28 cellular contexts compared by ENCODE assay signal in the genomic region with DNA sequence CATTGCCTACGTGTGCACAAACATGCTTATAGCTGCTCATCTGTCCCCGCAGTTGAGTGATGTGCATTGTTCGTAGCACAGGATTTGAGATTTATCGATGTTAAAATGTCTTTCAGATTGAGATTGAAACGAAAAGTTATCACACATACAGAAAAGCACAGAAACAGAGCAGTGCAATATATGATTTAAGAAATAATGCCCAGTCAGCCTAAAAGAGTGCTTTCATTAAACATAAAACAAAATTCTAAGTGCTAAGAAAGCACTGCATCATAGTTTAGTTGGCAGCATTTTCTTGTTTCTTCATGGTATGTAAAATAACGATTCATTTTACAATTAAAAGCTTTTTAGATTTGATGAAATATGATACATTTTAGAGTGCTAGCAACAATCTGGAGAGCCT.
"Had no signal": no experiment of that assay in that cellular context is flagged by ENCODE, and none has a peak within 500 bp of the region (broad histone marks: within the 10 kb centered on the region; RNA-seq: fewer than 3 reads in every experiment).

No MANE protein-coding gene starts in this region.

- ATAC-seq: activated CD8-positive, alpha-beta T cell treated with anti-CD3 and anti-CD28 coated beads for 36 hours; activated naive CD8-positive, alpha-beta T cell treated with anti-CD3 and anti-CD28 coated beads, Interleukin-2, amount 50 U/mL, for 24 hours had no signal

- H3K4me3 ChIP-seq: ascending aorta, cardiac muscle cell had no signal

- H3K9me3 ChIP-seq: ascending aorta had no signal

- H3K36me3 ChIP-seq: ascending aorta, cardiac muscle cell had no signal

- H3K27me3 ChIP-seq: ascending aorta, cardiac muscle cell had no signal

- DNase-seq: activated B cell treated with CpG ODN at 0.5 μM for 24 hours; activated CD4-positive, alpha-beta memory T cell treated with anti-CD3 and anti-CD28 coated beads for 36 hours; activated CD4-positive, alpha-beta T cell treated with anti-CD3 and anti-CD28 coated beads for 4 hours; activated CD4-positive, alpha-beta T cell treated with anti-CD3 and anti-CD28 coated beads, Interleukin-2, amount 10 ng/mL, durations not matched to agents 24 days and 14 days; activated CD4-positive, alpha-beta T cell treated with anti-CD3 and anti-CD28 coated beads, Interleukin-2, amount 50 U/mL, for 1 hour; activated CD4-positive, alpha-beta T cell treated with anti-CD3 and anti-CD28 coated beads, Interleukin-2, amount 50 U/mL, for 4 hours; activated CD4-positive, CD25-positive, alpha-beta regulatory T cell treated with anti-CD3 and anti-CD28 coated beads, Interleukin-2, amount 50 U/mL, for 72 hours; activated CD8-positive, alpha-beta memory T cell treated with anti-CD3 and anti-CD28 coated beads, Interleukin-2, amount 50 U/mL, for 48 hours; activated CD8-positive, alpha-beta T cell treated with anti-CD3 and anti-CD28 coated beads for 36 hours; activated effector memory CD4-positive, alpha-beta T cell treated with Interleukin-2 at 50 U/mL for 16 hours; activated gamma-delta T cell; activated naive CD4-positive, alpha-beta T cell treated with anti-CD3 and anti-CD28 coated beads, Interleukin-2, amount 10 ng/mL, durations not matched to agents 7 days and 5 days; activated naive CD4-positive, alpha-beta T cell treated with Interleukin-2 at 50 U/mL for 16 hours; activated naive CD8-positive, alpha-beta T cell treated with anti-CD3 and anti-CD28 coated beads, Interleukin-2, amount 10 ng/mL, durations not matched to agents 7 days and 5 days; activated naive CD8-positive, alpha-beta T cell treated with anti-CD3 and anti-CD28 coated beads, Interleukin-2, amount 50 U/mL, for 24 hours; activated T-cell treated with anti-CD3 and anti-CD28 coated beads, Interleukin-2, amount 50 U/mL, for 24 hours; activated T-cell treated with anti-CD3 and anti-CD28 coated beads, Interleukin-2, amount 50 U/mL, for 48 hours; amygdala; anterior cingulate cortex; caudate nucleus; cerebellar nuclear complex; T-helper 2 cell; T-helper 9 cell had no signal

- FAIRE-seq: bronchial epithelial cell, TTC549 had no signal

- H3K4me1 ChIP-seq: ascending aorta had no signal

- H3K27ac ChIP-seq: ascending aorta, cardiac muscle cell, VCaP had no signal
